In the genomic region with DNA sequence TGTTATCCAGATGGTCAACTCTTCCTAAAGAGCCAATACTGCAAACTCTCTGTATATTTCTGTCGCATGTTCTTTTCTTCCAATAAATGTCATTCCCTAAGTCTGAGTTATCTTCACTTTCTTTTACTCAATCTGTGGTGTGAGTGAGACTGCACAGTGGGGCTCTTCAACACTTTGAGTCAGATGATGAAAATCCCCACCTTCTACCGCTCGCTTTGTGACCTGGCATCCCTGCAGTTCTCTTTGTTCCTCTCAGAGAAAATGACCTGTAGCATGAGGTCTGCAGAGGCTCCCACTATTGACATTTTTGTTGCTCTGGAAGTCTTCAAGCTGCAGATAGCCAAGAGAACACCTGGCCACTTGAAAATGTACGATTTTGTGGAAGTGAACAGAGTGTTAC, we compare ENCODE assay signal across 19 cellular contexts. TPM values are rescaled to one million over a fixed set of nuclear protein-coding genes. Genes with fewer than 3 reads are reported as not detected.
A peak's percentile ranks its signal among the peaks of the same experiment; 100 is the strongest.
DNase-seq lines count a peak whose midpoint lies in the region; TF ChIP-seq lines count a peak whose summit lies in the region.
"Had no signal": no experiment of that assay in that cellular context is flagged by ENCODE, and none has a peak within 500 bp of the region (broad histone marks: within the 10 kb centered on the region; RNA-seq: fewer than 3 reads in every experiment).

No MANE protein-coding gene starts in this region.

- H3K4me1 Mint-ChIP-seq in glutamatergic neuron (ENCODE audit: low read depth, unreplicated experiment), result no peaks in the 10 kb centered on the region
- H3K4me1 Mint-ChIP-seq: CD4-positive, CD25-positive, alpha-beta regulatory T cell; IgD-negative memory B cell had no signal

- TF ChIP-seq CTCF in foreskin fibroblast (IDR thresholded peaks at IDR 0.05; ENCODE audit: low read depth, low read length) (no peak), glutamatergic neuron (IDR thresholded peaks at IDR 0.05; ENCODE audit: partially characterized antibody, unreplicated experiment) (no peak)

- H3K4me3 ChIP-seq in foreskin fibroblast (ENCODE audit: low read depth in 1 of 2, low read length in 2 of 2), result no peak overlapping the region
- H3K4me3 ChIP-seq: SJCRH30 had no signal

- peaks cover 2% of the 10 kb centered on the region for H3K27me3 Mint-ChIP-seq in glutamatergic neuron (ENCODE audit: unreplicated experiment)

- H3K36me3 Mint-ChIP-seq in glutamatergic neuron (ENCODE audit: unreplicated experiment), result peaks cover 5% of the 10 kb centered on the region
- H3K36me3 Mint-ChIP-seq: CD4-positive, CD25-positive, alpha-beta regulatory T cell; IgD-negative memory B cell had no signal

- H3K4me3 Mint-ChIP-seq in glutamatergic neuron (ENCODE audit: unreplicated experiment), result no peak overlapping the region
- H3K4me3 Mint-ChIP-seq: CD4-positive, CD25-positive, alpha-beta regulatory T cell; IgD-negative memory B cell; T-helper 2 cell treated with Interferon-gamma antibody and Interleukin-4, amounts not matched to agents 5 μg/mL and 100 μg/mL, for 36 hours had no signal

- DNase-seq in NCI-H2196 (lab: John Stamatoyannopoulos, UW; ENCODE audit: unreplicated experiment), result peak; percentile 10
- no peak for DNase-seq in NCI-H2196 treated with DMSO at 0.1 percent for 48 hours (lab: John Stamatoyannopoulos, UW; ENCODE audit: unreplicated experiment)
- DNase-seq in ELF-1 (ENCODE audit: low read depth, low spot score), result peak; percentile 28
- DNase-seq in NCI-H146 (lab: John Stamatoyannopoulos, UW), result peak; percentile 90
- peak; percentile 12 to 57 for DNase-seq in foreskin fibroblast
- DNase-seq in HK-2 (ENCODE audit: unreplicated experiment), result no peak
- DNase-seq in SK-N-DZ (ENCODE audit: low spot score), result no peak
- DNase-seq in glutamatergic neuron, result no peak
- DNase-seq: ACHN; CD4-positive, CD25-positive, alpha-beta regulatory T cell; HCEC 1CT; NCI-H1694; SJCRH30; SW 1271 had no signal

- H3K27ac Mint-ChIP-seq in glutamatergic neuron (ENCODE audit: unreplicated experiment), result no peak overlapping the region
- H3K27ac Mint-ChIP-seq: CD4-positive, CD25-positive, alpha-beta regulatory T cell; IgD-negative memory B cell; T-helper 2 cell treated with Interferon-gamma antibody and Interleukin-4, amounts not matched to agents 5 μg/mL and 100 μg/mL, for 36 hours had no signal

- H3K9me3 Mint-ChIP-seq in glutamatergic neuron (ENCODE audit: unreplicated experiment), result peaks cover 2% of the 10 kb centered on the region
- H3K9me3 Mint-ChIP-seq: CD4-positive, CD25-positive, alpha-beta regulatory T cell; IgD-negative memory B cell; T-helper 2 cell treated with Interferon-gamma antibody and Interleukin-4, amounts not matched to agents 5 μg/mL and 100 μg/mL, for 36 hours had no signal

RNA-seq across cellular contexts. Expression of gene TMEM150C, which starts 52.8 kb away (rescaled TPM):
- polyA plus RNA-seq in SK-N-DZ (2014; cell fraction: cytosol; rRNA removed), result 3.0 and 5.7 TPM in 2 replicates
- polyA plus RNA-seq in SK-N-DZ (2014; cell fraction: nucleus; rRNA removed), result 0.21 and 0.63 TPM in 2 replicates
- 5.1 TPM for total RNA-seq in glutamatergic neuron (ENCODE audit: unreplicated experiment)
- total RNA-seq: CD4-positive, CD25-positive, alpha-beta regulatory T cell; HT-29; LHCN-M2; OCI-LY7 had no signal
- polyA plus RNA-seq: IgD-negative memory B cell had no signal

Comparison
In these comparisons a context has a peak if more than half of its experiments do, and no peak if none do; other contexts are left out.
1. DNase-seq: peak in NCI-H2196 (single experiment), ELF-1 (single experiment), NCI-H146 (single experiment) and foreskin fibroblast (2 of 2); none in NCI-H2196 treated with DMSO at 0.1 percent for 48 hours (single experiment), HK-2 (single experiment), SK-N-DZ (single experiment) and glutamatergic neuron (single experiment).